ENCODE assay signal across 8 cellular contexts in genomic region chr1:148196949-148197348, GRCh38. TPM values are rescaled to one million over a fixed set of nuclear protein-coding genes. Genes with fewer than 3 reads are reported as not detected.
DNase-seq lines count a peak whose midpoint lies in the region; ATAC-seq, FAIRE-seq and TF ChIP-seq lines count a peak whose summit lies in the region.
"Not testable (repeated sequence)": the region's sequence is repeated elsewhere in the genome, so short reads cannot be mapped to it uniquely, and the experiment has no call there.

No MANE protein-coding gene starts in this region.

- TF ChIP-seq CTCF in GM12878 (IDR thresholded peaks at IDR 0.05 in 2 of 3, conservative IDR thresholded peaks at IDR 0.05 in 1 of 3; ENCODE audit: control insufficient read depth in 2 of 3, extremely low read depth in 1 of 3, insufficient read depth in 1 of 3, low read depth in 3 of 3, low read length in 3 of 3), result not testable (repeated sequence)

- H3K36me3 Mint-ChIP-seq in T-helper 17 cell (ENCODE audit: low read depth); activated T-cell treated with anti-CD3 and anti-CD28 coated beads, Interleukin-2, amount 50 U/mL, for 4 hours (ENCODE audit: insufficient read depth); naive thymus-derived CD4-positive, alpha-beta T cell: not testable (repeated sequence)

- H3K4me3 ChIP-seq in GM12878; naive thymus-derived CD4-positive, alpha-beta T cell (ENCODE audit: low read length): not testable (repeated sequence)

- intact Hi-C loops in GM12878 (cut with micrococcal nuclease; ENCODE audit: unreplicated experiment); naive thymus-derived CD4-positive, alpha-beta T cell (cut with micrococcal nuclease): not testable (repeated sequence)

- H3K79me2 ChIP-seq in GM12878 (ENCODE audit: control insufficient read depth, insufficient read depth, low read length), result not testable (repeated sequence)

- not testable (repeated sequence) for H3K27me3 Mint-ChIP-seq in T-helper 17 cell; activated T-cell treated with anti-CD3 and anti-CD28 coated beads, Interleukin-2, amount 50 U/mL, for 4 hours (ENCODE audit: low read depth); naive thymus-derived CD4-positive, alpha-beta T cell; stimulated activated naive CD8-positive, alpha-beta T cell treated with anti-CD3 and anti-CD28 coated beads, Interleukin-15, amount 100 ng/mL, for 72 hours

- H3K9ac ChIP-seq in GM12878 (ENCODE audit: control insufficient read depth, insufficient read depth, low read length), result not testable (repeated sequence)

- in situ Hi-C loops in GM12878 (cut with MboI), result not testable (repeated sequence)

- not testable (repeated sequence) for H3K4me3 Mint-ChIP-seq in T-helper 17 cell; activated T-cell treated with anti-CD3 and anti-CD28 coated beads, Interleukin-2, amount 50 U/mL, for 4 hours; naive thymus-derived CD4-positive, alpha-beta T cell; stimulated activated naive CD8-positive, alpha-beta T cell treated with anti-CD3 and anti-CD28 coated beads, Interleukin-15, amount 100 ng/mL, for 72 hours

- not testable (repeated sequence) for H3K4me1 ChIP-seq in GM12878 (ENCODE audit: control insufficient read depth, insufficient read depth, low read length); naive thymus-derived CD4-positive, alpha-beta T cell (ENCODE audit: control insufficient read depth in 2 of 2, insufficient read depth in 2 of 2, low read length in 2 of 2)

- TF ChIP-seq POLR2A in GM12891 (IDR thresholded peaks at IDR 0.05; ENCODE audit: low read depth, low read length); GM12878 (IDR thresholded peaks at IDR 0.05; ENCODE audit: low read depth, low read length): not testable (repeated sequence)

- not testable (repeated sequence) for H3K27ac ChIP-seq in GM12878 (ENCODE audit: control insufficient read depth, insufficient read depth); naive thymus-derived CD4-positive, alpha-beta T cell (ENCODE audit: low read depth, low read length)

- ATAC-seq in GM21723 (IDR thresholded peaks at IDR 0.05; ENCODE audit: unreplicated experiment) (peak; percentile 55), HG03520 (IDR thresholded peaks at IDR 0.05; ENCODE audit: unreplicated experiment) (peak; percentile 50), T-helper 17 cell (peak; percentile 91), GM12878 (peak; percentile 36)
- peak; percentile 85 to 86 for ATAC-seq in activated T-cell treated with anti-CD3 and anti-CD28 coated beads, Interleukin-2, amount 50 U/mL, for 4 hours
- peak; percentile 84 for ATAC-seq in naive thymus-derived CD4-positive, alpha-beta T cell
- ATAC-seq in stimulated activated naive CD8-positive, alpha-beta T cell treated with anti-CD3 and anti-CD28 coated beads, Interleukin-15, amount 100 ng/mL, for 72 hours, result peak; percentile 71

- no CpG with 5 or more reads among the region's 1 CpG for WGBS in GM12878 (ENCODE audit: insufficient coverage, insufficient replicate concordance, low lambda C conversion rate, missing lambda C conversion rate)

- H3K4me1 Mint-ChIP-seq in T-helper 17 cell; activated T-cell treated with anti-CD3 and anti-CD28 coated beads, Interleukin-2, amount 50 U/mL, for 4 hours (ENCODE audit: low read depth); naive thymus-derived CD4-positive, alpha-beta T cell; stimulated activated naive CD8-positive, alpha-beta T cell treated with anti-CD3 and anti-CD28 coated beads, Interleukin-15, amount 100 ng/mL, for 72 hours: not testable (repeated sequence)

- BruUV-seq in GM12878 (replicated peaks; lab: Mats Ljungman, UMichigan), result not testable (repeated sequence)

- peak; percentile 76 for FAIRE-seq in GM12891 (lab: Jason Lieb, UNC)
- not testable (repeated sequence) for FAIRE-seq in GM12878 (lab: Jason Lieb, UNC)

- DNase-seq in GM12891 (ENCODE audit: insufficient read length, low spot score); T-helper 17 cell; activated T-cell treated with anti-CD3 and anti-CD28 coated beads, Interleukin-2, amount 50 U/mL, for 4 hours; GM12878 (ENCODE audit: low read depth, low spot score); naive thymus-derived CD4-positive, alpha-beta T cell; stimulated activated naive CD8-positive, alpha-beta T cell treated with anti-CD3 and anti-CD28 coated beads, Interleukin-15, amount 100 ng/mL, for 72 hours: not testable (repeated sequence)

- H4K20me1 ChIP-seq in GM12878 (ENCODE audit: control insufficient read depth, insufficient read depth), result not testable (repeated sequence)

- H3K4me2 ChIP-seq in GM12878 (ENCODE audit: control insufficient read depth, insufficient read depth), result not testable (repeated sequence)

- SMC1A ChIA-PET in GM12878 (lab: Charles Lee; ENCODE audit: uncharacterized antibody, unreplicated experiment), result not testable (repeated sequence)

- H2AFZ ChIP-seq in GM12878 (ENCODE audit: control insufficient read depth, low read depth, low read length), result not testable (repeated sequence)

- not testable (repeated sequence) for TF ChIP-seq EP300 in GM12878 (IDR thresholded peaks at IDR 0.05; ENCODE audit: borderline replicate concordance in 1 of 2, control insufficient read depth in 1 of 2, low read depth in 2 of 2, low read length in 2 of 2)

- not testable (repeated sequence) for H3K36me3 ChIP-seq in GM12878 (ENCODE audit: control insufficient read depth in 2 of 2, insufficient read depth in 2 of 2, low read length in 1 of 2); naive thymus-derived CD4-positive, alpha-beta T cell (ENCODE audit: control insufficient read depth in 2 of 3, insufficient read depth in 3 of 3, low read length in 3 of 3)

- H3K9me3 Mint-ChIP-seq in activated T-cell treated with anti-CD3 and anti-CD28 coated beads, Interleukin-2, amount 50 U/mL, for 4 hours; naive thymus-derived CD4-positive, alpha-beta T cell; stimulated activated naive CD8-positive, alpha-beta T cell treated with anti-CD3 and anti-CD28 coated beads, Interleukin-15, amount 100 ng/mL, for 72 hours: not testable (repeated sequence)

- RAD21 ChIA-PET in GM12878 (lab: Charles Lee; ENCODE audit: unreplicated experiment), result not testable (repeated sequence)

- TF ChIP-seq RAD21 in GM12878 (IDR thresholded peaks at IDR 0.05; ENCODE audit: insufficient read depth, low read depth, low read length), result not testable (repeated sequence)

- not testable (repeated sequence) for H3K27ac Mint-ChIP-seq in T-helper 17 cell; naive thymus-derived CD4-positive, alpha-beta T cell; stimulated activated naive CD8-positive, alpha-beta T cell treated with anti-CD3 and anti-CD28 coated beads, Interleukin-15, amount 100 ng/mL, for 72 hours

- CTCF ChIA-PET in GM12878 (lab: Yijun Ruan, JAX); naive thymus-derived CD4-positive, alpha-beta T cell (lab: Charles Lee): not testable (repeated sequence)

- POLR2A ChIA-PET in GM12878 (lab: Charles Lee); naive thymus-derived CD4-positive, alpha-beta T cell (lab: Charles Lee): not testable (repeated sequence)

- not testable (repeated sequence) for H3K9me3 ChIP-seq in T-helper 17 cell (ENCODE audit: control insufficient read depth, low read length, poor library complexity, severe bottlenecking); GM12878 (replicated peaks; ENCODE audit: control insufficient read depth, insufficient read depth, low read length); naive thymus-derived CD4-positive, alpha-beta T cell (ENCODE audit: control insufficient read depth in 2 of 3, low read length in 3 of 3)

- not testable (repeated sequence) for H3K27me3 ChIP-seq in GM12878 (replicated peaks in 1 of 2; ENCODE audit: control insufficient read depth in 2 of 2, insufficient read depth in 2 of 2, low read length in 1 of 2); naive thymus-derived CD4-positive, alpha-beta T cell (ENCODE audit: control insufficient read depth in 2 of 2, insufficient read depth in 2 of 2, low read length in 2 of 2)

RNA-seq across cellular contexts. Expression of gene NBPF11, which starts 44.9 kb away (rescaled TPM):
- polyA plus RNA-seq in GM12891 (2012; ENCODE audit: low read depth, missing spikeins), result 5.6 TPM
- 10 to 100 TPM; 19.1 to 21.3 TPM for total RNA-seq in T-helper 17 cell
- total RNA-seq in activated T-cell treated with anti-CD3 and anti-CD28 coated beads, Interleukin-2, amount 50 U/mL, for 4 hours, result 1 to 10 TPM; 5.1 to 6.4 (median 6.1) TPM
- total RNA-seq in GM12878 (2013; cell fraction: nucleolus; rRNA removed), result 37.4 and 42.8 TPM in 2 replicates
- total RNA-seq in GM12878 (2014; rRNA removed), result 4.7 and 4.8 TPM in 2 replicates
- total RNA-seq in GM12878 (2014; rRNA removed; fragmentation: Illumina TruSeq; extraction: Trizol), result 5.1 and 5.9 TPM in 2 replicates
- total RNA-seq in GM12878 (2021), result 5.7 and 5.9 TPM in 2 replicates
- polyA plus RNA-seq in GM12878 (2011; ENCODE audit: low read depth), result 10.1 TPM
- 14.3 and 14.4 TPM in 2 replicates for polyA plus RNA-seq in GM12878 (2011; rRNA removed)
- 6.2 and 6.3 TPM in 2 replicates for polyA plus RNA-seq in GM12878 (2011; cell fraction: cytosol; rRNA removed)
- 46.5 and 55.7 TPM in 2 replicates for polyA plus RNA-seq in GM12878 (2011; cell fraction: nucleus; rRNA removed)
- polyA plus RNA-seq in GM12878 (2012), result 10.5 and 11.0 TPM in 2 replicates
- polyA plus RNA-seq in GM12878 (2014; fragmentation: Illumina TruSeq; extraction: Trizol), result 8.3 and 10.9 TPM in 2 replicates
- 1 to 10 TPM; 1.2 to 2.5 TPM for polyA plus RNA-seq in GM12878 (2014; fragmentation: Nextera tagmentation; extraction: Ambion mirVana)
- polyA plus RNA-seq in GM12878 (2014; rRNA removed), result 7.1 and 8.4 TPM in 2 replicates
- polyA plus RNA-seq in GM12878 (2016; fragmentation: Nextera tagmentation; extraction: Ambion mirVana), result 1 to 10 TPM; 3.1 TPM
- polyA minus RNA-seq in GM12878 (2011; rRNA and poly(A)+ RNA removed), result 6.6 and 6.9 TPM in 2 replicates
- 1.1 and 2.7 TPM in 2 replicates for polyA minus RNA-seq in GM12878 (2011; cell fraction: cytosol; rRNA and poly(A)+ RNA removed)
- 10.9 and 13.7 TPM in 2 replicates for polyA minus RNA-seq in GM12878 (2011; cell fraction: nucleus; rRNA and poly(A)+ RNA removed)
- total RNA-seq in naive thymus-derived CD4-positive, alpha-beta T cell, result 10 to 100 TPM; 15.2 to 37.8 (median 29.3) TPM
- 1 to 10 TPM; 2.6 to 6.5 TPM for polyA plus RNA-seq in naive thymus-derived CD4-positive, alpha-beta T cell

Comparison
In these comparisons a context has a peak if more than half of its experiments do, and no peak if none do; other contexts are left out.
1. ATAC-seq: peak in every context shown above with its lines; median percentile 91 in T-helper 17 cell; 86 in activated T-cell treated with anti-CD3 and anti-CD28 coated beads, Interleukin-2, amount 50 U/mL, for 4 hours; 84 in naive thymus-derived CD4-positive, alpha-beta T cell; 71 in stimulated activated naive CD8-positive, alpha-beta T cell treated with anti-CD3 and anti-CD28 coated beads, Interleukin-15, amount 100 ng/mL, for 72 hours; 55 in GM21723; 50 in HG03520; 36 in GM12878.